7 cellular contexts compared by ENCODE assay signal in the genomic region with DNA sequence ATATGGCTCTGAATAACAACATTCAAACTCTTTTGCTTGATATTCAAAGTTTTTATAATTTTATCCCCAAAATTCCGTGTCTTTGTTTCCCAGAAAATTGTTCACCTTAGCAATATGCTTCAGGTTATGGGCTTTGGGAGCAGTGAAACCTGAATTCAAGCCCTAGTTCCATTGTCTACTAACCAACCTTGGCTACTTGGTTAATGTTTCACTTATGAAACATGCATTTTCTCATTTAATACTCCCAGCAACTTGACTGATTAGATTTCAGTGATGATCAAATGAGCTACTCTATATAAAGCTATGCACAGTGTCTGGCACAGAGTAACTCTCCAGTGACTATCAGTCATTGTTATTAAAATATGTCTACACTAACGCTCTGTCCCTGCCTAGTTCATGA.
"Had no signal": no experiment of that assay in that cellular context is flagged by ENCODE, and none has a peak within 500 bp of the region (broad histone marks: within the 10 kb centered on the region; RNA-seq: fewer than 3 reads in every experiment).

No MANE protein-coding gene starts in this region.

- H3K27ac Mint-ChIP-seq: GM23338, H9, IgD-negative memory B cell had no signal

- DNase-seq: H9, HCEC 1CT had no signal

- H3K4me3 Mint-ChIP-seq: GM23338, H9, IgD-negative memory B cell had no signal

- H3K36me3 Mint-ChIP-seq: IgD-negative memory B cell had no signal

- H3K4me3 ChIP-seq: GM23338 had no signal

- FAIRE-seq: H1, H54, HepG2 had no signal

- H3K4me1 Mint-ChIP-seq: IgD-negative memory B cell had no signal

- H3K9me3 Mint-ChIP-seq: GM23338, H9, IgD-negative memory B cell had no signal

- H3K27me3 Mint-ChIP-seq: IgD-negative memory B cell had no signal
